Comparison of ENCODE assay signal across 1 cellular context in the genomic region with DNA sequence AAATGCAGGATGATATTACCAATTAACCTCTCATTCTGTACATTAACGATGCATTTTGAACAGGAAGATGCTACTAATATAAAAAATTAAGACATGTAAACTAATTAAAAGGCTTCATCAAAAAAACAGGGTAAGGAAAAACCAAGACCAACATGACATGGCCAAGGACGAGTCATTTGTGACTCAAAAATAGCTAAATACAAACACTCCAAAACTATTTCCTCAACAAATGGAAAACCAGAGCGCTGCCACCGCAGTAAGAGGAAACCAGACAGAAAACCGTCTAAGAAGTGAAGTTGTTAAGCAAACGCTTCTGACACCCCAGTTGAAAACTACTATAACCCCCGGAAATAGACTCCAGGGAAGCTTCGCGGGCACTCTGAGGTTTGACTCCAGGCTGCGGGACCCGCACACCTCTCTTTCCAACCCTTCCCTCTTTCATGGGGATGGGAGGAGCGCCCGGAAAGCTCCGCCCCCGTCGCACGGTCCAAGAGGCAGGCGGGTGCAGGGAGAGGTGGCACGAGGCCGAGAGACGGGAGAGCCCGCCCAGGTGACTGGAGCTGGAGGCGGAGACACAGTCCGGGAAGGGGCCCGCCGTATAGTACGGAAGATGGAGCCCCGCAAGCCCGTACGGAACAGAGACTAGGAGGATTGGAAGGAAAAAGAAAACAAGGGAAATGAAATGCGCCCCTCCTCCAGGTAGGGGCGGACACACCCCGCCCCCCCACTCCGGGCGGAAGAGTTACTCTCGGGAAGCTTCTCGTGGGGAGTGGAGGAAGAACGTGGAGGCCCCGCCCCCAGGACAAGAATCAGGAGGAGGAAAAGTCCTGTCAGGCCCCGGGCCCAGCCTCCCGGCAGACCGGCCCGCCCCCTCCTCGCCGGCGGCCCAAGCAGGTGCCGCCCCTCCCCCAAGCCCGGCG.
TF ChIP-seq lines count a peak whose summit lies in the region.

No MANE protein-coding gene starts in this region.

TF ChIP-seq in HepG2, 621 proteins besides CTCF, POLR2A, EP300 and RAD21 (continued from another document and continues in another):
- TF ChIP-seq, protein P1, sequence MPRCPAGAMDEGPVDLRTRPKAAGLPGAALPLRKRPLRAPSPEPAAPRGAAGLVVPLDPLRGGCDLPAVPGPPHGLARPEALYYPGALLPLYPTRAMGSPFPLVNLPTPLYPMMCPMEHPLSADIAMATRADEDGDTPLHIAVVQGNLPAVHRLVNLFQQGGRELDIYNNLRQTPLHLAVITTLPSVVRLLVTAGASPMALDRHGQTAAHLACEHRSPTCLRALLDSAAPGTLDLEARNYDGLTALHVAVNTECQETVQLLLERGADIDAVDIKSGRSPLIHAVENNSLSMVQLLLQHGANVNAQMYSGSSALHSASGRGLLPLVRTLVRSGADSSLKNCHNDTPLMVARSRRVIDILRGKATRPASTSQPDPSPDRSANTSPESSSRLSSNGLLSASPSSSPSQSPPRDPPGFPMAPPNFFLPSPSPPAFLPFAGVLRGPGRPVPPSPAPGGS (CRISPR knock-in tag; IDR thresholded peaks at IDR 0.05): no peak
- TF ChIP-seq NCOA2 (CRISPR knock-in tag; IDR thresholded peaks at IDR 0.05) (peak; percentile 37), ZBTB46 (CRISPR knock-in tag; IDR thresholded peaks at IDR 0.05; ENCODE audit: borderline replicate concordance) (no peak), TMF1 (CRISPR knock-in tag; IDR thresholded peaks at IDR 0.05; ENCODE audit: low read depth) (no peak), SIN3B (IDR thresholded peaks at IDR 0.05; ENCODE audit: low read length) (no peak; the same call in 1 of the 2 replicates), ZNF678 (CRISPR knock-in tag; IDR thresholded peaks at IDR 0.05) (no peak), ARID4A (CRISPR knock-in tag; IDR thresholded peaks at IDR 0.05; ENCODE audit: borderline replicate concordance) (peak; percentile 68; the same call in 1 of the 2 replicates), ZNF619 (CRISPR knock-in tag; IDR thresholded peaks at IDR 0.05) (no peak), MAF1 (CRISPR knock-in tag; IDR thresholded peaks at IDR 0.05; ENCODE audit: borderline replicate concordance) (no peak), ZNF891 (CRISPR knock-in tag; IDR thresholded peaks at IDR 0.05) (no peak), JUNB (CRISPR knock-in tag; IDR thresholded peaks at IDR 0.05; ENCODE audit: borderline replicate concordance) (0 out of 2 replicates have a peak, but pooled peaks have one; percentile 25), ZNF761 (CRISPR knock-in tag; conservative IDR thresholded peaks at IDR 0.05) (no peak), ZNF564 (CRISPR knock-in tag; IDR thresholded peaks at IDR 0.05) (no peak), ZNF615 (CRISPR knock-in tag; IDR thresholded peaks at IDR 0.05; ENCODE audit: borderline replicate concordance) (no peak), HMGA1 (CRISPR knock-in tag; conservative IDR thresholded peaks at IDR 0.05) (no peak), HMG20A (CRISPR knock-in tag; IDR thresholded peaks at IDR 0.05; ENCODE audit: borderline replicate concordance) (no peak), GATAD2A (CRISPR knock-in tag; IDR thresholded peaks at IDR 0.05) (no peak; the same call in 1 of the 2 replicates), ZNF143 (CRISPR knock-in tag; IDR thresholded peaks at IDR 0.05) (peak; percentile 45; the same call in 1 of the 2 replicates), SP1 (IDR thresholded peaks at IDR 0.05) (no peak), SP1 (CRISPR knock-in tag; IDR thresholded peaks at IDR 0.05) (peak; percentile 70), ADNP (CRISPR knock-in tag; IDR thresholded peaks at IDR 0.05) (no peak), HDAC1 (CRISPR knock-in tag; IDR thresholded peaks at IDR 0.05) (peak; percentile 2; the same call in 1 of the 2 replicates), GATA4 (IDR thresholded peaks at IDR 0.05; ENCODE audit: borderline replicate concordance, low read depth) (no peak), ZBTB34 (CRISPR knock-in tag; IDR thresholded peaks at IDR 0.05) (no peak), SNAPC4 (CRISPR knock-in tag; IDR thresholded peaks at IDR 0.05) (no peak), RFX5 (IDR thresholded peaks at IDR 0.05; ENCODE audit: low read depth, low read length) (no peak), ZNF367 (CRISPR knock-in tag; IDR thresholded peaks at IDR 0.05; ENCODE audit: borderline replicate concordance) (no peak), KAT2B (IDR thresholded peaks at IDR 0.05; ENCODE audit: borderline replicate concordance, low read depth, low read length) (no peak), TAF1 (CRISPR knock-in tag; IDR thresholded peaks at IDR 0.05) (peak; percentile 59; the same call in 1 of the 2 replicates), BORCS8-MEF2B (CRISPR knock-in tag; IDR thresholded peaks at IDR 0.05) (no peak)
- TF ChIP-seq, protein P2, sequence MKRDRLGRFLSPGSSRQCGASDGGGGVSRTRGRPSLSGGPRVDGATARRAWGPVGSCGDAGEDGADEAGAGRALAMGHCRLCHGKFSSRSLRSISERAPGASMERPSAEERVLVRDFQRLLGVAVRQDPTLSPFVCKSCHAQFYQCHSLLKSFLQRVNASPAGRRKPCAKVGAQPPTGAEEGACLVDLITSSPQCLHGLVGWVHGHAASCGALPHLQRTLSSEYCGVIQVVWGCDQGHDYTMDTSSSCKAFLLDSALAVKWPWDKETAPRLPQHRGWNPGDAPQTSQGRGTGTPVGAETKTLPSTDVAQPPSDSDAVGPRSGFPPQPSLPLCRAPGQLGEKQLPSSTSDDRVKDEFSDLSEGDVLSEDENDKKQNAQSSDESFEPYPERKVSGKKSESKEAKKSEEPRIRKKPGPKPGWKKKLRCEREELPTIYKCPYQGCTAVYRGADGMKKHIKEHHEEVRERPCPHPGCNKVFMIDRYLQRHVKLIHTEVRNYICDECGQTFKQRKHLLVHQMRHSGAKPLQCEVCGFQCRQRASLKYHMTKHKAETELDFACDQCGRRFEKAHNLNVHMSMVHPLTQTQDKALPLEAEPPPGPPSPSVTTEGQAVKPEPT (CRISPR knock-in tag; IDR thresholded peaks at IDR 0.05; ENCODE audit: low read depth): no peak
- TF ChIP-seq, protein P3, sequence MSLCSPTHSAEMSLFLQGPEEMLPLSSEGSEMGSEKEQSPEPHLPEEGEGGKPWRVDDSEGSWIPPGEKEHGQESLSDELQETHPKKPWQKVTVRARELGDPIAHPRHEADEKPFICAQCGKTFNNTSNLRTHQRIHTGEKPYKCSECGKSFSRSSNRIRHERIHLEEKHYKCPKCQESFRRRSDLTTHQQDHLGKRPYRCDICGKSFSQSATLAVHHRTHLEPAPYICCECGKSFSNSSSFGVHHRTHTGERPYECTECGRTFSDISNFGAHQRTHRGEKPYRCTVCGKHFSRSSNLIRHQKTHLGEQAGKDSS (CRISPR knock-in tag; IDR thresholded peaks at IDR 0.05; ENCODE audit: borderline replicate concordance, low read depth): no peak
- TF ChIP-seq, protein P4, sequence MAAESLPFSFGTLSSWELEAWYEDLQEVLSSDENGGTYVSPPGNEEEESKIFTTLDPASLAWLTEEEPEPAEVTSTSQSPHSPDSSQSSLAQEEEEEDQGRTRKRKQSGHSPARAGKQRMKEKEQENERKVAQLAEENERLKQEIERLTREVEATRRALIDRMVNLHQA (CRISPR knock-in tag; IDR thresholded peaks at IDR 0.05): no peak
- TF ChIP-seq, protein P5, sequence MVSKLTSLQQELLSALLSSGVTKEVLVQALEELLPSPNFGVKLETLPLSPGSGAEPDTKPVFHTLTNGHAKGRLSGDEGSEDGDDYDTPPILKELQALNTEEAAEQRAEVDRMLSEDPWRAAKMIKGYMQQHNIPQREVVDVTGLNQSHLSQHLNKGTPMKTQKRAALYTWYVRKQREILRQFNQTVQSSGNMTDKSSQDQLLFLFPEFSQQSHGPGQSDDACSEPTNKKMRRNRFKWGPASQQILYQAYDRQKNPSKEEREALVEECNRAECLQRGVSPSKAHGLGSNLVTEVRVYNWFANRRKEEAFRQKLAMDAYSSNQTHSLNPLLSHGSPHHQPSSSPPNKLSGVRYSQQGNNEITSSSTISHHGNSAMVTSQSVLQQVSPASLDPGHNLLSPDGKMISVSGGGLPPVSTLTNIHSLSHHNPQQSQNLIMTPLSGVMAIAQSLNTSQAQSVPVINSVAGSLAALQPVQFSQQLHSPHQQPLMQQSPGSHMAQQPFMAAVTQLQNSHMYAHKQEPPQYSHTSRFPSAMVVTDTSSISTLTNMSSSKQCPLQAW (CRISPR knock-in tag; IDR thresholded peaks at IDR 0.05): peak; percentile 50; the same call in 1 of the 2 replicates
- TF ChIP-seq, protein P6, sequence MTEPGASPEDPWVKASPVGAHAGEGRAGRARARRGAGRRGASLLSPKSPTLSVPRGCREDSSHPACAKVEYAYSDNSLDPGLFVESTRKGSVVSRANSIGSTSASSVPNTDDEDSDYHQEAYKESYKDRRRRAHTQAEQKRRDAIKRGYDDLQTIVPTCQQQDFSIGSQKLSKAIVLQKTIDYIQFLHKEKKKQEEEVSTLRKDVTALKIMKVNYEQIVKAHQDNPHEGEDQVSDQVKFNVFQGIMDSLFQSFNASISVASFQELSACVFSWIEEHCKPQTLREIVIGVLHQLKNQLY (CRISPR knock-in tag; IDR thresholded peaks at IDR 0.05): no peak; the same call in 1 of the 2 replicates
